ENCODE assay signal across 22 cellular contexts in genomic region chr5:51034501-51034900, GRCh38.
"Had no signal": no experiment of that assay in that cellular context is flagged by ENCODE, and none has a peak within 500 bp of the region (broad histone marks: within the 10 kb centered on the region; RNA-seq: fewer than 3 reads in every experiment).

No MANE protein-coding gene starts in this region.

- H3K4me1 Mint-ChIP-seq: activated CD4-positive, alpha-beta memory T cell treated with anti-CD3 and anti-CD28 coated beads, Interleukin-2, amount 10 ng/mL, durations not matched to agents 7 days and 5 days; activated CD4-positive, alpha-beta T cell treated with anti-CD3 and anti-CD28 coated beads, Interleukin-2, amount 10 ng/mL, durations not matched to agents 7 days and 5 days; activated T-helper 17 cell treated with anti-CD3 and anti-CD28 coated beads, Interleukin-2, amount 50 U/mL, for 72 hours; naive B cell had no signal

- DNase-seq: activated CD4-positive, alpha-beta memory T cell treated with anti-CD3 and anti-CD28 coated beads, Interleukin-2, amount 10 ng/mL, durations not matched to agents 7 days and 5 days; activated CD4-positive, alpha-beta T cell treated with anti-CD3 and anti-CD28 coated beads, Interleukin-2, amount 10 ng/mL, durations not matched to agents 7 days and 5 days; activated CD4-positive, CD25-positive, alpha-beta regulatory T cell treated with anti-CD3 and anti-CD28 coated beads, Interleukin-2, amount 50 U/mL, for 72 hours; activated gamma-delta T cell treated with Interleukin-2 at 50 U/mL for 16 hours; activated naive CD4-positive, alpha-beta T cell treated with anti-CD3 and anti-CD28 coated beads, Interleukin-2, amount 50 U/mL, for 16 hours; activated T-cell treated with anti-CD3 and anti-CD28 coated beads, Interleukin-2, amount 50 U/mL, for 4 hours; amniotic stem cell; caudate nucleus; cortex of kidney; left cardiac atrium; naive B cell; nephron progenitor cell; ovary; stimulated activated CD4-positive, alpha-beta T cell treated with anti-CD3 and anti-CD28 coated beads, Interleukin-12 subunit alpha, Interleukin-12 subunit beta, amount 100 ng/mL, for 4 hours; stimulated activated CD4-positive, alpha-beta T cell treated with anti-CD3 and anti-CD28 coated beads, Interleukin-4, amount 100 ng/mL, for 1 hour; stimulated activated naive CD8-positive, alpha-beta T cell treated with anti-CD3 and anti-CD28 coated beads, Interleukin-15, Interleukin-2, amounts not matched to agents 100 U/mL and 50 U/mL, for 24 hours; trophoblast cell had no signal

- ATAC-seq: activated T-cell treated with anti-CD3 and anti-CD28 coated beads, Interleukin-2, amount 50 U/mL, for 4 hours; activated T-helper 17 cell treated with anti-CD3 and anti-CD28 coated beads, Interleukin-2, amount 50 U/mL, for 72 hours; gastroesophageal sphincter; left cardiac atrium; sciatic nerve; stimulated activated naive CD8-positive, alpha-beta T cell treated with anti-CD3 and anti-CD28 coated beads, Interleukin-15, Interleukin-2, amounts not matched to agents 100 U/mL and 50 U/mL, for 24 hours had no signal

- H3K36me3 Mint-ChIP-seq: mesothelial cell of epicardium, naive B cell had no signal

- H3K27ac Mint-ChIP-seq: activated CD4-positive, alpha-beta memory T cell treated with anti-CD3 and anti-CD28 coated beads, Interleukin-2, amount 10 ng/mL, durations not matched to agents 7 days and 5 days; activated CD4-positive, alpha-beta T cell treated with anti-CD3 and anti-CD28 coated beads, Interleukin-2, amount 10 ng/mL, durations not matched to agents 7 days and 5 days; activated T-helper 17 cell treated with anti-CD3 and anti-CD28 coated beads, Interleukin-2, amount 50 U/mL, for 72 hours; mesothelial cell of epicardium; naive B cell; nephron progenitor cell; progenitor cell of endocrine pancreas had no signal

- H3K4me3 Mint-ChIP-seq: activated CD4-positive, alpha-beta memory T cell treated with anti-CD3 and anti-CD28 coated beads, Interleukin-2, amount 10 ng/mL, durations not matched to agents 7 days and 5 days; activated CD4-positive, alpha-beta T cell treated with anti-CD3 and anti-CD28 coated beads, Interleukin-2, amount 10 ng/mL, durations not matched to agents 7 days and 5 days; activated T-cell treated with anti-CD3 and anti-CD28 coated beads, Interleukin-2, amount 50 U/mL, for 4 hours; activated T-helper 17 cell treated with anti-CD3 and anti-CD28 coated beads, Interleukin-2, amount 50 U/mL, for 72 hours; mesothelial cell of epicardium; naive B cell; nephron progenitor cell had no signal

- H3K9me3 Mint-ChIP-seq: activated CD4-positive, alpha-beta memory T cell treated with anti-CD3 and anti-CD28 coated beads, Interleukin-2, amount 10 ng/mL, durations not matched to agents 7 days and 5 days; activated CD4-positive, alpha-beta T cell treated with anti-CD3 and anti-CD28 coated beads, Interleukin-2, amount 10 ng/mL, durations not matched to agents 7 days and 5 days; activated T-helper 17 cell treated with anti-CD3 and anti-CD28 coated beads, Interleukin-2, amount 50 U/mL, for 72 hours; mesothelial cell of epicardium; nephron progenitor cell had no signal

- H3K27me3 Mint-ChIP-seq: activated CD4-positive, alpha-beta memory T cell treated with anti-CD3 and anti-CD28 coated beads, Interleukin-2, amount 10 ng/mL, durations not matched to agents 7 days and 5 days; activated CD4-positive, alpha-beta T cell treated with anti-CD3 and anti-CD28 coated beads, Interleukin-2, amount 10 ng/mL, durations not matched to agents 7 days and 5 days; activated T-helper 17 cell treated with anti-CD3 and anti-CD28 coated beads, Interleukin-2, amount 50 U/mL, for 72 hours; naive B cell; progenitor cell of endocrine pancreas had no signal
